Comparison of ENCODE assay signal across 8 cellular contexts in the genomic region with DNA sequence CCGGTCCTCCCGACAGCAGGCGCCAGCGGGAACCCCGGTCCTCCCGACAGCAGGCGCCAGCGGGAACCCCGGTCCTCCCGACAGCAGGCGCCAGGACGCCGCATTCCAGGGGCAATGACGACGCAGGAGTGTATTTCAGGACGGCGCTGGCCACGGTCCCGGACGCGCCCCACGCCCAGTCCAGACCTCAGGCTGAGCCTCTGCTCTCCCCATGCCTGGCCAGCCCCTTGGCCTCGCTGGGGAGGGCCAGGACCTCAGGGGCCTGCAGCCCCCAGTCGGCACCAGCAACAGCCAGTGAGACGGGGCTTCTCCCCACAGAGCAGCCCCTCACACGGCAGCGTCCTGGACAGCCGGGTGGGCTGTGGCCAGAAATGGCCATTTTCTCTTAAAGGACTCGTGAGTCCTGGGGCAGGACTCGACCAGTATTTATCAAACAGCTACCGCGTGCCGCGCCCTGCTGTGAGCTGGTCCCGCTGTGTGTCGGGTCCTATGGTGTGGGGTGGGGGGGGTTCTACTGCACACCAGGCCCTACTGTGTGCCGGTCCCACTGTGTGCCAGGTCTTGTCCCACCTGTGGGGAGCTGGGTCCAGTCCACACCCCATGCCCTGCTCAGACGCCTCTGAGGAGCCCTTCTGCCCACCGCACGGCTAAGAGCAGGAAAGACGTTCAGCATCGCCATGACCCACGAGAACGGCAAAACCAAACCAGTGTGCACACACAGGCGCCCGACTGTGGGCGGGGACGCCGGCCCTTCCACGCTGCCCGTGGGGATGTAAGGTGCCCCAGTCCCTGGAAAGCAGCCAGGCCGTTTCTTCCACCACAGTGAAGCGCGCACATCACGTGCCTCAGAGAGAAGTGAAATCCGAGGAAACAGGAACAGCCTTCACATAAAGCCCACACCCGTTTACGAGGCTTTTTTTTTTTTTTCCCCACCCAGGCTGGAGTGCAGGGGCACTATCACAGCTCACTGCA. TPM values are rescaled to one million over a fixed set of nuclear protein-coding genes. Genes with fewer than 3 reads are reported as not detected.
DNase-seq lines count a peak whose midpoint lies in the region; ATAC-seq, FAIRE-seq and TF ChIP-seq lines count a peak whose summit lies in the region.

No MANE protein-coding gene starts in this region.

- H3K4me1 Mint-ChIP-seq in activated naive CD8-positive, alpha-beta T cell treated with anti-CD3 and anti-CD28 coated beads for 36 hours: peaks cover 5% of the 10 kb centered on the region
- H3K4me1 Mint-ChIP-seq in stimulated activated effector memory CD8-positive, alpha-beta T cell treated with anti-CD3 and anti-CD28 coated beads, Interleukin-12 subunit alpha, Interleukin-12 subunit beta, amount 100 ng/mL, for 72 hours: peaks cover 12% of the 10 kb centered on the region

- TF ChIP-seq CTCF in AG09309 (IDR thresholded peaks at IDR 0.05; ENCODE audit: control insufficient read depth, insufficient read depth, low read depth, low read length, missing control alignments): no peak

- peak overlapping the region; percentile 74 for H3K27ac Mint-ChIP-seq in activated naive CD8-positive, alpha-beta T cell treated with anti-CD3 and anti-CD28 coated beads for 36 hours
- H3K27ac Mint-ChIP-seq in stimulated activated effector memory CD8-positive, alpha-beta T cell treated with anti-CD3 and anti-CD28 coated beads, Interleukin-12 subunit alpha, Interleukin-12 subunit beta, amount 100 ng/mL, for 72 hours: no peak overlapping the region

- no peaks in the 10 kb centered on the region for H3K9me3 ChIP-seq in HUES48 (ENCODE audit: control insufficient read depth, insufficient read depth, low read length)

- FAIRE-seq in RCC 7860 (lab: Jason Lieb, UNC): no peak

- peaks cover 6% of the 10 kb centered on the region for H3K36me3 Mint-ChIP-seq in activated naive CD8-positive, alpha-beta T cell treated with anti-CD3 and anti-CD28 coated beads for 36 hours
- H3K36me3 Mint-ChIP-seq in stimulated activated effector memory CD8-positive, alpha-beta T cell treated with anti-CD3 and anti-CD28 coated beads, Interleukin-12 subunit alpha, Interleukin-12 subunit beta, amount 100 ng/mL, for 72 hours: peaks cover 27% of the 10 kb centered on the region

- DNase-seq in AG09309 (ENCODE audit: low read depth) (no peak), hypothalamus (lab: John Stamatoyannopoulos, UW) (peak in 32 of 51 donors; percentile 8 to 59 (median 33)), NCI-H82 (lab: John Stamatoyannopoulos, UW) (no peak), RCC 7860 (ENCODE audit: low spot score) (no peak), activated gamma-delta T cell treated with Interleukin-2 at 50 U/mL for 16 hours (no peak)
- no peak for DNase-seq in activated naive CD8-positive, alpha-beta T cell treated with anti-CD3 and anti-CD28 coated beads for 36 hours
- DNase-seq in stimulated activated effector memory CD8-positive, alpha-beta T cell treated with anti-CD3 and anti-CD28 coated beads, Interleukin-12 subunit alpha, Interleukin-12 subunit beta, amount 100 ng/mL, for 72 hours (ENCODE audit: low spot score in 2 of 2): no peak

- H3K9me3 Mint-ChIP-seq in activated naive CD8-positive, alpha-beta T cell treated with anti-CD3 and anti-CD28 coated beads for 36 hours: no peaks in the 10 kb centered on the region
- no peaks in the 10 kb centered on the region for H3K9me3 Mint-ChIP-seq in stimulated activated effector memory CD8-positive, alpha-beta T cell treated with anti-CD3 and anti-CD28 coated beads, Interleukin-12 subunit alpha, Interleukin-12 subunit beta, amount 100 ng/mL, for 72 hours

- peak; percentile 38 for ATAC-seq in stimulated activated effector memory CD8-positive, alpha-beta T cell treated with anti-CD3 and anti-CD28 coated beads, Interleukin-12 subunit alpha, Interleukin-12 subunit beta, amount 100 ng/mL, for 72 hours

- no peaks in the 10 kb centered on the region for H3K4me1 ChIP-seq in HUES48 (ENCODE audit: control insufficient read depth, insufficient read depth, low read length)

- no peaks in the 10 kb centered on the region for H3K27me3 Mint-ChIP-seq in activated naive CD8-positive, alpha-beta T cell treated with anti-CD3 and anti-CD28 coated beads for 36 hours

- H3K4me3 Mint-ChIP-seq in activated naive CD8-positive, alpha-beta T cell treated with anti-CD3 and anti-CD28 coated beads for 36 hours: peak overlapping the region; percentile 18
- peak overlapping the region; percentile 42 for H3K4me3 Mint-ChIP-seq in stimulated activated effector memory CD8-positive, alpha-beta T cell treated with anti-CD3 and anti-CD28 coated beads, Interleukin-12 subunit alpha, Interleukin-12 subunit beta, amount 100 ng/mL, for 72 hours

- H3K9ac ChIP-seq in HUES48 (ENCODE audit: low read depth, low read length): no peak overlapping the region

- H3K4me3 ChIP-seq in AG09309 (ENCODE audit: control insufficient read depth, low read depth, low read length) (peak overlapping the region; percentile 24), HUES48 (ENCODE audit: low read depth, low read length) (peak overlapping the region; percentile 43; the same call in 1 of the 2 replicates)

- no peak overlapping the region for H3K27ac ChIP-seq in HUES48 (ENCODE audit: low read depth, low read length)

- no peaks in the 10 kb centered on the region for H3K36me3 ChIP-seq in HUES48 (ENCODE audit: control insufficient read depth, insufficient read depth, low read length)

- peaks cover 5% of the 10 kb centered on the region; the same call in 1 of the 2 replicates for H3K27me3 ChIP-seq in HUES48 (ENCODE audit: control insufficient read depth, insufficient read depth, low read length)

RNA-seq across cellular contexts. Expression of a gene that starts 33.3 kb away (rescaled TPM):
- total RNA-seq in activated naive CD8-positive, alpha-beta T cell treated with anti-CD3 and anti-CD28 coated beads for 36 hours: 10 to 100 TPM; 35.2 to 39.6 TPM

RNA-seq across cellular contexts. Expression of a gene that starts 44.8 kb away (rescaled TPM):
- 10 to 100 TPM; 49.9 to 56.7 TPM for total RNA-seq in activated naive CD8-positive, alpha-beta T cell treated with anti-CD3 and anti-CD28 coated beads for 36 hours

Comparison
In these comparisons a context has a peak if more than half of its experiments do, and no peak if none do; other contexts are left out.
1. DNase-seq: peak in hypothalamus (32 of 51); none in AG09309 (single experiment), activated naive CD8-positive, alpha-beta T cell treated with anti-CD3 and anti-CD28 coated beads for 36 hours (single experiment), stimulated activated effector memory CD8-positive, alpha-beta T cell treated with anti-CD3 and anti-CD28 coated beads, Interleukin-12 subunit alpha, Interleukin-12 subunit beta, amount 100 ng/mL, for 72 hours (0 of 2), NCI-H82 (single experiment), RCC 7860 (single experiment) and activated gamma-delta T cell treated with Interleukin-2 at 50 U/mL for 16 hours (single experiment).